ENCODE assay signal across 1 cellular context in the genomic region with DNA sequence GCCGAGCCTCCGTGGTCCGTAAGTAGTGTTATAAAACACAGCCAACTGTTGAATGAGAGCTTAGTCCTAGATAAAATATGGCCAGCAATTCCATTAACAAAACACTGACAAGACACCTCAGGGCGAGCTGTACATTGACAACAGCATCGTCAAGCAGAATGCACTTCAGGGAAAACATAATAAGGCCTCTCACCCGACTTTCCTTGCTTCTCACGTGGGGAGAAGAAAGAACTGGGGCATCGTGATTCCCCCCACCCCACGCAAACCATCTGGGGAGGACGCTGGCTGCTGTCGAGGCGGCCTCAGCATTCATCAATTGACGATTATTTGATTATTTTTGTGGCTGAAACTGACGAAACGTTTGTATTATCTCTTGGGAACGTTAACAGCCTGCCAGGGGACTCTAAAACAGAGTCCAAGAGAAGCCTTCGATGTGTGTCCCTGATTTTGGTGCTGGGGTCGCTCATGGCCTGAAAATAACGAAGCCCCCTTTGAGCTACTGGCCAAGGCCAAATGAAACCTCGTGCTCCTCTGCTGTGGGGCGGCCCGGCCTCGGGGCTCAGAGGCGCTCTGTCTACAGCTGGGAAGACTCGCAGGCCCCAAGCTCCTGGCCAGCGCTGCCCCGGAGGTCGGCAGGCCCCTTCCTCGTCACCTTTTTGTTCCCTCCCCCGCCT.
TF ChIP-seq lines count a peak whose summit lies in the region.

No MANE protein-coding gene starts in this region.

TF ChIP-seq in K562, 482 proteins besides CTCF, POLR2A, EP300 and RAD21 (continues in another document):
- peak; percentile 25; the same call in 1 of the 2 replicates for TF ChIP-seq ZKSCAN8 (CRISPR knock-in tag; IDR thresholded peaks at IDR 0.05)
- TF ChIP-seq, protein P1, sequence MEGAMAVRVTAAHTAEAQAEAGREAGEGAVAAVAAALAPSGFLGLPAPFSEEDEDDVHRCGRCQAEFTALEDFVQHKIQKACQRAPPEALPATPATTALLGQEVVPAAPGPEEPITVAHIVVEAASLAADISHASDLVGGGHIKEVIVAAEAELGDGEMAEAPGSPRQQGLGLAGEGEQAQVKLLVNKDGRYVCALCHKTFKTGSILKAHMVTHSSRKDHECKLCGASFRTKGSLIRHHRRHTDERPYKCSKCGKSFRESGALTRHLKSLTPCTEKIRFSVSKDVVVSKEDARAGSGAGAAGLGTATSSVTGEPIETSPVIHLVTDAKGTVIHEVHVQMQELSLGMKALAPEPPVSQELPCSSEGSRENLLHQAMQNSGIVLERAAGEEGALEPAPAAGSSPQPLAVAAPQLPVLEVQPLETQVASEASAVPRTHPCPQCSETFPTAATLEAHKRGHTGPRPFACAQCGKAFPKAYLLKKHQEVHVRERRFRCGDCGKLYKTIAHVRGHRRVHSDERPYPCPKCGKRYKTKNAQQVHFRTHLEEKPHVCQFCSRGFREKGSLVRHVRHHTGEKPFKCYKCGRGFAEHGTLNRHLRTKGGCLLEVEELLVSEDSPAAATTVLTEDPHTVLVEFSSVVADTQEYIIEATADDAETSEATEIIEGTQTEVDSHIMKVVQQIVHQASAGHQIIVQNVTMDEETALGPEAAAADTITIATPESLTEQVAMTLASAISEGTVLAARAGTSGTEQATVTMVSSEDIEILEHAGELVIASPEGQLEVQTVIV (CRISPR knock-in tag; IDR thresholded peaks at IDR 0.05; ENCODE audit: borderline replicate concordance): no peak
- TF ChIP-seq DNMT1 (IDR thresholded peaks at IDR 0.05): no peak
- TF ChIP-seq HMG20A (CRISPR knock-in tag; conservative IDR thresholded peaks at IDR 0.05): no peak
- TF ChIP-seq CHD2 (IDR thresholded peaks at IDR 0.05; ENCODE audit: low read depth, low read length): 0 out of 2 replicates have a peak, but pooled peaks have one; percentile 19
- TF ChIP-seq, protein P2, sequence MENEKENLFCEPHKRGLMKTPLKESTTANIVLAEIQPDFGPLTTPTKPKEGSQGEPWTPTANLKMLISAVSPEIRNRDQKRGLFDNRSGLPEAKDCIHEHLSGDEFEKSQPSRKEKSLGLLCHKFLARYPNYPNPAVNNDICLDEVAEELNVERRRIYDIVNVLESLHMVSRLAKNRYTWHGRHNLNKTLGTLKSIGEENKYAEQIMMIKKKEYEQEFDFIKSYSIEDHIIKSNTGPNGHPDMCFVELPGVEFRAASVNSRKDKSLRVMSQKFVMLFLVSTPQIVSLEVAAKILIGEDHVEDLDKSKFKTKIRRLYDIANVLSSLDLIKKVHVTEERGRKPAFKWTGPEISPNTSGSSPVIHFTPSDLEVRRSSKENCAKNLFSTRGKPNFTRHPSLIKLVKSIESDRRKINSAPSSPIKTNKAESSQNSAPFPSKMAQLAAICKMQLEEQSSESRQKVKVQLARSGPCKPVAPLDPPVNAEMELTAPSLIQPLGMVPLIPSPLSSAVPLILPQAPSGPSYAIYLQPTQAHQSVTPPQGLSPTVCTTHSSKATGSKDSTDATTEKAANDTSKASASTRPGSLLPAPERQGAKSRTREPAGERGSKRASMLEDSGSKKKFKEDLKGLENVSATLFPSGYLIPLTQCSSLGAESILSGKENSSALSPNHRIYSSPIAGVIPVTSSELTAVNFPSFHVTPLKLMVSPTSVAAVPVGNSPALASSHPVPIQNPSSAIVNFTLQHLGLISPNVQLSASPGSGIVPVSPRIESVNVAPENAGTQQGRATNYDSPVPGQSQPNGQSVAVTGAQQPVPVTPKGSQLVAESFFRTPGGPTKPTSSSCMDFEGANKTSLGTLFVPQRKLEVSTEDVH (IDR thresholded peaks at IDR 0.05; ENCODE audit: low read depth, partially characterized antibody): no peak
- no peak for TF ChIP-seq ZNF282 (CRISPR knock-in tag; IDR thresholded peaks at IDR 0.05)
- no peak for TF ChIP-seq CCNT2 (IDR thresholded peaks at IDR 0.05; ENCODE audit: borderline replicate concordance, extremely low read depth, insufficient read length, low read depth, low read length)
- TF ChIP-seq, protein P3, sequence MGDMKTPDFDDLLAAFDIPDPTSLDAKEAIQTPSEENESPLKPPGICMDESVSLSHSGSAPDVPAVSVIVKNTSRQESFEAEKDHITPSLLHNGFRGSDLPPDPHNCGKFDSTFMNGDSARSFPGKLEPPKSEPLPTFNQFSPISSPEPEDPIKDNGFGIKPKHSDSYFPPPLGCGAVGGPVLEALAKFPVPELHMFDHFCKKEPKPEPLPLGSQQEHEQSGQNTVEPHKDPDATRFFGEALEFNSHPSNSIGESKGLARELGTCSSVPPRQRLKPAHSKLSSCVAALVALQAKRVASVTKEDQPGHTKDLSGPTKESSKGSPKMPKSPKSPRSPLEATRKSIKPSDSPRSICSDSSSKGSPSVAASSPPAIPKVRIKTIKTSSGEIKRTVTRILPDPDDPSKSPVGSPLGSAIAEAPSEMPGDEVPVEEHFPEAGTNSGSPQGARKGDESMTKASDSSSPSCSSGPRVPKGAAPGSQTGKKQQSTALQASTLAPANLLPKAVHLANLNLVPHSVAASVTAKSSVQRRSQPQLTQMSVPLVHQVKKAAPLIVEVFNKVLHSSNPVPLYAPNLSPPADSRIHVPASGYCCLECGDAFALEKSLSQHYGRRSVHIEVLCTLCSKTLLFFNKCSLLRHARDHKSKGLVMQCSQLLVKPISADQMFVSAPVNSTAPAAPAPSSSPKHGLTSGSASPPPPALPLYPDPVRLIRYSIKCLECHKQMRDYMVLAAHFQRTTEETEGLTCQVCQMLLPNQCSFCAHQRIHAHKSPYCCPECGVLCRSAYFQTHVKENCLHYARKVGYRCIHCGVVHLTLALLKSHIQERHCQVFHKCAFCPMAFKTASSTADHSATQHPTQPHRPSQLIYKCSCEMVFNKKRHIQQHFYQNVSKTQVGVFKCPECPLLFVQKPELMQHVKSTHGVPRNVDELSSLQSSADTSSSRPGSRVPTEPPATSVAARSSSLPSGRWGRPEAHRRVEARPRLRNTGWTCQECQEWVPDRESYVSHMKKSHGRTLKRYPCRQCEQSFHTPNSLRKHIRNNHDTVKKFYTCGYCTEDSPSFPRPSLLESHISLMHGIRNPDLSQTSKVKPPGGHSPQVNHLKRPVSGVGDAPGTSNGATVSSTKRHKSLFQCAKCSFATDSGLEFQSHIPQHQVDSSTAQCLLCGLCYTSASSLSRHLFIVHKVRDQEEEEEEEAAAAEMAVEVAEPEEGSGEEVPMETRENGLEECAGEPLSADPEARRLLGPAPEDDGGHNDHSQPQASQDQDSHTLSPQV (IDR thresholded peaks at IDR 0.05): peak; percentile 97
- TF ChIP-seq FOS (IDR thresholded peaks at IDR 0.05; ENCODE audit: extremely low read depth, insufficient read length): no peak
- no peak for TF ChIP-seq ZNF79 (CRISPR knock-in tag; IDR thresholded peaks at IDR 0.05; ENCODE audit: low read depth)
- TF ChIP-seq, protein P4, sequence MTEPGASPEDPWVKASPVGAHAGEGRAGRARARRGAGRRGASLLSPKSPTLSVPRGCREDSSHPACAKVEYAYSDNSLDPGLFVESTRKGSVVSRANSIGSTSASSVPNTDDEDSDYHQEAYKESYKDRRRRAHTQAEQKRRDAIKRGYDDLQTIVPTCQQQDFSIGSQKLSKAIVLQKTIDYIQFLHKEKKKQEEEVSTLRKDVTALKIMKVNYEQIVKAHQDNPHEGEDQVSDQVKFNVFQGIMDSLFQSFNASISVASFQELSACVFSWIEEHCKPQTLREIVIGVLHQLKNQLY (CRISPR knock-in tag; conservative IDR thresholded peaks at IDR 0.05): 0 out of 4 replicates have a peak, but pooled peaks of 1 of the 2 experiments have one; percentile 39
- TF ChIP-seq MEF2D (tag; conservative IDR thresholded peaks at IDR 0.05; ENCODE audit: low read depth): 0 out of 2 replicates have a peak, but pooled peaks have one; percentile 54
- no peak for TF ChIP-seq TCF3 (CRISPR knock-in tag; IDR thresholded peaks at IDR 0.05)
- TF ChIP-seq PHB (CRISPR knock-in tag; IDR thresholded peaks at IDR 0.05): 0 out of 2 replicates have a peak, but pooled peaks have one; percentile 65
- peak; percentile 50 for TF ChIP-seq PHF20 (IDR thresholded peaks at IDR 0.05; ENCODE audit: partially characterized antibody)
- peak; percentile 88 for TF ChIP-seq SMAD4 (CRISPR knock-in tag; conservative IDR thresholded peaks at IDR 0.05)
- TF ChIP-seq L3MBTL2 (IDR thresholded peaks at IDR 0.05): peak; percentile 98
- TF ChIP-seq RB1 (IDR thresholded peaks at IDR 0.05; ENCODE audit: low read depth): peak; percentile 66
- TF ChIP-seq ZNF134 (CRISPR knock-in tag; conservative IDR thresholded peaks at IDR 0.05): 0 out of 2 replicates have a peak, but pooled peaks have one; percentile 24
- TF ChIP-seq E2F3 (CRISPR knock-in tag; IDR thresholded peaks at IDR 0.05): peak; percentile 53; the same call in 1 of the 2 replicates
- TF ChIP-seq, protein P5, sequence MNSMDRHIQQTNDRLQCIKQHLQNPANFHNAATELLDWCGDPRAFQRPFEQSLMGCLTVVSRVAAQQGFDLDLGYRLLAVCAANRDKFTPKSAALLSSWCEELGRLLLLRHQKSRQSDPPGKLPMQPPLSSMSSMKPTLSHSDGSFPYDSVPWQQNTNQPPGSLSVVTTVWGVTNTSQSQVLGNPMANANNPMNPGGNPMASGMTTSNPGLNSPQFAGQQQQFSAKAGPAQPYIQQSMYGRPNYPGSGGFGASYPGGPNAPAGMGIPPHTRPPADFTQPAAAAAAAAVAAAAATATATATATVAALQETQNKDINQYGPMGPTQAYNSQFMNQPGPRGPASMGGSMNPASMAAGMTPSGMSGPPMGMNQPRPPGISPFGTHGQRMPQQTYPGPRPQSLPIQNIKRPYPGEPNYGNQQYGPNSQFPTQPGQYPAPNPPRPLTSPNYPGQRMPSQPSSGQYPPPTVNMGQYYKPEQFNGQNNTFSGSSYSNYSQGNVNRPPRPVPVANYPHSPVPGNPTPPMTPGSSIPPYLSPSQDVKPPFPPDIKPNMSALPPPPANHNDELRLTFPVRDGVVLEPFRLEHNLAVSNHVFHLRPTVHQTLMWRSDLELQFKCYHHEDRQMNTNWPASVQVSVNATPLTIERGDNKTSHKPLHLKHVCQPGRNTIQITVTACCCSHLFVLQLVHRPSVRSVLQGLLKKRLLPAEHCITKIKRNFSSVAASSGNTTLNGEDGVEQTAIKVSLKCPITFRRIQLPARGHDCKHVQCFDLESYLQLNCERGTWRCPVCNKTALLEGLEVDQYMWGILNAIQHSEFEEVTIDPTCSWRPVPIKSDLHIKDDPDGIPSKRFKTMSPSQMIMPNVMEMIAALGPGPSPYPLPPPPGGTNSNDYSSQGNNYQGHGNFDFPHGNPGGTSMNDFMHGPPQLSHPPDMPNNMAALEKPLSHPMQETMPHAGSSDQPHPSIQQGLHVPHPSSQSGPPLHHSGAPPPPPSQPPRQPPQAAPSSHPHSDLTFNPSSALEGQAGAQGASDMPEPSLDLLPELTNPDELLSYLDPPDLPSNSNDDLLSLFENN (IDR thresholded peaks at IDR 0.05; ENCODE audit: low read depth in 2 of 2, low read length in 2 of 2): no peak
- TF ChIP-seq, protein P6, sequence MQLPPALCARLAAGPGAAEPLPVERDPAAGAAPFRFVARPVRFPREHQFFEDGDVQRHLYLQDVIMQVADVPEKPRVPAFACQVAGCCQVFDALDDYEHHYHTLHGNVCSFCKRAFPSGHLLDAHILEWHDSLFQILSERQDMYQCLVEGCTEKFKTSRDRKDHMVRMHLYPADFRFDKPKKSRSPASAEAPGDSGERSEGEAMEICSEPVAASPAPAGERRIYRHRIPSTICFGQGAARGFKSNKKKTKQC (CRISPR knock-in tag; IDR thresholded peaks at IDR 0.05): peak; percentile 83
- peak; percentile 92 for TF ChIP-seq CAMTA2 (CRISPR knock-in tag; conservative IDR thresholded peaks at IDR 0.05)
- TF ChIP-seq, protein P7, sequence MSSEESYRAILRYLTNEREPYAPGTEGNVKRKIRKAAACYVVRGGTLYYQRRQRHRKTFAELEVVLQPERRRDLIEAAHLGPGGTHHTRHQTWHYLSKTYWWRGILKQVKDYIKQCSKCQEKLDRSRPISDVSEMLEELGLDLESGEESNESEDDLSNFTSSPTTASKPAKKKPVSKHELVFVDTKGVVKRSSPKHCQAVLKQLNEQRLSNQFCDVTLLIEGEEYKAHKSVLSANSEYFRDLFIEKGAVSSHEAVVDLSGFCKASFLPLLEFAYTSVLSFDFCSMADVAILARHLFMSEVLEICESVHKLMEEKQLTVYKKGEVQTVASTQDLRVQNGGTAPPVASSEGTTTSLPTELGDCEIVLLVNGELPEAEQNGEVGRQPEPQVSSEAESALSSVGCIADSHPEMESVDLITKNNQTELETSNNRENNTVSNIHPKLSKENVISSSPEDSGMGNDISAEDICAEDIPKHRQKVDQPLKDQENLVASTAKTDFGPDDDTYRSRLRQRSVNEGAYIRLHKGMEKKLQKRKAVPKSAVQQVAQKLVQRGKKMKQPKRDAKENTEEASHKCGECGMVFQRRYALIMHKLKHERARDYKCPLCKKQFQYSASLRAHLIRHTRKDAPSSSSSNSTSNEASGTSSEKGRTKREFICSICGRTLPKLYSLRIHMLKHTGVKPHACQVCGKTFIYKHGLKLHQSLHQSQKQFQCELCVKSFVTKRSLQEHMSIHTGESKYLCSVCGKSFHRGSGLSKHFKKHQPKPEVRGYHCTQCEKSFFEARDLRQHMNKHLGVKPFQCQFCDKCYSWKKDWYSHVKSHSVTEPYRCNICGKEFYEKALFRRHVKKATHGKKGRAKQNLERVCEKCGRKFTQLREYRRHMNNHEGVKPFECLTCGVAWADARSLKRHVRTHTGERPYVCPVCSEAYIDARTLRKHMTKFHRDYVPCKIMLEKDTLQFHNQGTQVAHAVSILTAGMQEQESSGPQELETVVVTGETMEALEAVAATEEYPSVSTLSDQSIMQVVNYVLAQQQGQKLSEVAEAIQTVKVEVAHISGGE (CRISPR knock-in tag; IDR thresholded peaks at IDR 0.05): peak in 1 of 3 experiments; percentile 58; a peak in 1 of 6 replicates
- TF ChIP-seq GATAD2A (IDR thresholded peaks at IDR 0.05): 0 out of 2 replicates have a peak, but pooled peaks have one; percentile 20
- TF ChIP-seq RNF2 (IDR thresholded peaks at IDR 0.05): peak; percentile 66; the same call in 1 of the 2 replicates
- TF ChIP-seq, protein P8, sequence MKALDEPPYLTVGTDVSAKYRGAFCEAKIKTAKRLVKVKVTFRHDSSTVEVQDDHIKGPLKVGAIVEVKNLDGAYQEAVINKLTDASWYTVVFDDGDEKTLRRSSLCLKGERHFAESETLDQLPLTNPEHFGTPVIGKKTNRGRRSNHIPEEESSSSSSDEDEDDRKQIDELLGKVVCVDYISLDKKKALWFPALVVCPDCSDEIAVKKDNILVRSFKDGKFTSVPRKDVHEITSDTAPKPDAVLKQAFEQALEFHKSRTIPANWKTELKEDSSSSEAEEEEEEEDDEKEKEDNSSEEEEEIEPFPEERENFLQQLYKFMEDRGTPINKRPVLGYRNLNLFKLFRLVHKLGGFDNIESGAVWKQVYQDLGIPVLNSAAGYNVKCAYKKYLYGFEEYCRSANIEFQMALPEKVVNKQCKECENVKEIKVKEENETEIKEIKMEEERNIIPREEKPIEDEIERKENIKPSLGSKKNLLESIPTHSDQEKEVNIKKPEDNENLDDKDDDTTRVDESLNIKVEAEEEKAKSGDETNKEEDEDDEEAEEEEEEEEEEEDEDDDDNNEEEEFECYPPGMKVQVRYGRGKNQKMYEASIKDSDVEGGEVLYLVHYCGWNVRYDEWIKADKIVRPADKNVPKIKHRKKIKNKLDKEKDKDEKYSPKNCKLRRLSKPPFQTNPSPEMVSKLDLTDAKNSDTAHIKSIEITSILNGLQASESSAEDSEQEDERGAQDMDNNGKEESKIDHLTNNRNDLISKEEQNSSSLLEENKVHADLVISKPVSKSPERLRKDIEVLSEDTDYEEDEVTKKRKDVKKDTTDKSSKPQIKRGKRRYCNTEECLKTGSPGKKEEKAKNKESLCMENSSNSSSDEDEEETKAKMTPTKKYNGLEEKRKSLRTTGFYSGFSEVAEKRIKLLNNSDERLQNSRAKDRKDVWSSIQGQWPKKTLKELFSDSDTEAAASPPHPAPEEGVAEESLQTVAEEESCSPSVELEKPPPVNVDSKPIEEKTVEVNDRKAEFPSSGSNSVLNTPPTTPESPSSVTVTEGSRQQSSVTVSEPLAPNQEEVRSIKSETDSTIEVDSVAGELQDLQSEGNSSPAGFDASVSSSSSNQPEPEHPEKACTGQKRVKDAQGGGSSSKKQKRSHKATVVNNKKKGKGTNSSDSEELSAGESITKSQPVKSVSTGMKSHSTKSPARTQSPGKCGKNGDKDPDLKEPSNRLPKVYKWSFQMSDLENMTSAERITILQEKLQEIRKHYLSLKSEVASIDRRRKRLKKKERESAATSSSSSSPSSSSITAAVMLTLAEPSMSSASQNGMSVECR (CRISPR knock-in tag; IDR thresholded peaks at IDR 0.05): 0 out of 2 replicates have a peak, but pooled peaks have one; percentile 25
- 0 out of 2 replicates have a peak, but pooled peaks have one; percentile 59 for TF ChIP-seq FOXP1 (CRISPR knock-in tag; IDR thresholded peaks at IDR 0.05)
